Comparison of ENCODE assay signal across 28 cellular contexts in genomic region chr1:227374846-227375245, GRCh38.
"Had no signal": no experiment of that assay in that cellular context is flagged by ENCODE, and none has a peak within 500 bp of the region (broad histone marks: within the 10 kb centered on the region; RNA-seq: fewer than 3 reads in every experiment).

No MANE protein-coding gene starts in this region.

- FAIRE-seq: endometrium, islet of Langerhans, keratinocyte had no signal

- H3K4me1 Mint-ChIP-seq: naive thymus-derived CD4-positive, alpha-beta T cell had no signal

- H3K9me3 ChIP-seq: colonic mucosa, esophagus squamous epithelium, gastrocnemius medialis, left lung, lower lobe of right lung, mucosa of descending colon had no signal

- H3K27me3 Mint-ChIP-seq: dendritic cell treated with granulocyte-macrophage colony-stimulating factor and Interleukin-4, amounts not matched to agents 40 ng/mL and 50 ng/mL, for 4 days had no signal

- H3K27ac Mint-ChIP-seq: dendritic cell treated with granulocyte-macrophage colony-stimulating factor and Interleukin-4, amounts not matched to agents 40 ng/mL and 50 ng/mL, for 4 days; effector memory CD8-positive, alpha-beta T cell; endodermal cell; mesothelial cell of epicardium; naive thymus-derived CD4-positive, alpha-beta T cell had no signal

- H3K27ac ChIP-seq: colonic mucosa, epithelial cell of prostate, esophagus squamous epithelium, gastrocnemius medialis, heart right ventricle, left lung, lower lobe of right lung had no signal

- ATAC-seq: effector memory CD8-positive, alpha-beta T cell; esophagus mucosa; gastrocnemius medialis; heart right ventricle; left cardiac atrium; left ventricle myocardium superior; lower lobe of right lung; mucosa of descending colon; naive thymus-derived CD4-positive, alpha-beta T cell had no signal

- H3K27me3 ChIP-seq: colonic mucosa, esophagus squamous epithelium, gastrocnemius medialis, heart right ventricle, left lung had no signal

- H3K36me3 ChIP-seq: colonic mucosa, esophagus squamous epithelium, gastrocnemius medialis, heart right ventricle, left lung, lower lobe of right lung had no signal

- H3K4me3 ChIP-seq: colonic mucosa, esophagus squamous epithelium, gastrocnemius medialis, heart right ventricle, left lung, lower lobe of right lung, mucosa of descending colon had no signal

- H3K9me3 Mint-ChIP-seq: dendritic cell treated with granulocyte-macrophage colony-stimulating factor and Interleukin-4, amounts not matched to agents 40 ng/mL and 50 ng/mL, for 4 days; effector memory CD8-positive, alpha-beta T cell; endodermal cell; mesothelial cell of epicardium had no signal

- H3K4me1 ChIP-seq: colonic mucosa, esophagus squamous epithelium, left lung, lower lobe of right lung had no signal

- H3K4me3 Mint-ChIP-seq: dendritic cell treated with granulocyte-macrophage colony-stimulating factor and Interleukin-4, amounts not matched to agents 40 ng/mL and 50 ng/mL, for 4 days; effector memory CD8-positive, alpha-beta T cell; endodermal cell; mesothelial cell of epicardium; naive thymus-derived CD4-positive, alpha-beta T cell had no signal

- DNase-seq: colonic mucosa; cortex of kidney; effector CD8-positive, alpha-beta T cell; effector memory CD8-positive, alpha-beta T cell; endodermal cell; erythroblast; esophagus squamous epithelium; foreskin fibroblast; foreskin melanocyte; gastrocnemius medialis; glutamatergic neuron; head of caudate nucleus; heart right ventricle; hippocampal formation; left cardiac atrium; left lung; left ventricle myocardium superior; lower lobe of right lung; mesenchymal stem cell; mucosa of descending colon; naive thymus-derived CD4-positive, alpha-beta T cell had no signal

- H3K36me3 Mint-ChIP-seq: mesothelial cell of epicardium; naive thymus-derived CD4-positive, alpha-beta T cell had no signal
